ENCODE assay signal across 24 cellular contexts in genomic region chr7:2042650-2043049, GRCh38.
A peak's percentile ranks its signal among the peaks of the same experiment; 100 is the strongest.
DNase-seq lines count a peak whose midpoint lies in the region; ATAC-seq and TF ChIP-seq lines count a peak whose summit lies in the region.
"Had no signal": no experiment of that assay in that cellular context is flagged by ENCODE, and none has a peak within 500 bp of the region (broad histone marks: within the 10 kb centered on the region; RNA-seq: fewer than 3 reads in every experiment).

No MANE protein-coding gene starts in this region.

- intact Hi-C loops in Right ventricle myocardium inferior (cut with DNase I) (no loop called here), lower lobe of right lung (cut with DNase I) (no loop called here), upper lobe of right lung (cut with DNase I) (no loop called here)

- DNase-seq in Right ventricle myocardium inferior (ENCODE audit: missing footprints) (peak; percentile 56), right atrium auricular region (ENCODE audit: low spot score) (no peak), chondrocyte (ENCODE audit: low spot score) (peak; percentile 32), lower lobe of right lung (peak; percentile 28), upper lobe of right lung (peak; percentile 20), mucosa of gallbladder (ENCODE audit: low spot score) (no peak)
- DNase-seq: activated CD4-positive, alpha-beta T cell treated with anti-CD3 and anti-CD28 coated beads, Interleukin-2, amount 50 U/mL, for 1 hour; activated gamma-delta T cell; activated T-cell treated with anti-CD3 and anti-CD28 coated beads, Interleukin-2, amount 50 U/mL, for 1 hour; dermis blood vessel endothelial cell; gastrocnemius medialis; KG1; mesendoderm; NCI-H1092 treated with DMSO at 0.1 percent for 48 hours; NCI-H1694 treated with DMSO at 0.1 percent for 48 hours; NCI-H446 treated with DMSO at 0.1 percent for 48 hours; T-cell; upper lobe of left lung had no signal

- H3K4me1 Mint-ChIP-seq in chondrocyte (ENCODE audit: low read depth), result no peaks in the 10 kb centered on the region

- no peak overlapping the region for H3K27ac ChIP-seq in right atrium auricular region
- H3K27ac ChIP-seq in lower lobe of right lung, result no peak overlapping the region
- H3K27ac ChIP-seq in upper lobe of right lung, result no peak overlapping the region
- H3K27ac ChIP-seq: gastrocnemius medialis, hepatocyte, upper lobe of left lung had no signal

- peaks cover 3% of the 10 kb centered on the region for H3K9me3 Mint-ChIP-seq in chondrocyte (ENCODE audit: low read depth)
- H3K9me3 Mint-ChIP-seq: CD4-positive, alpha-beta T cell; central memory CD8-positive, alpha-beta T cell; stimulated activated memory B cell treated with anti-CD40 and anti-IgM and Interleukin-4, amounts not matched to agents 10 μg/mL and 1 μg/mL and 100 μg/mL, for 72 hours; T-cell had no signal

- TF ChIP-seq CTCF in right atrium auricular region (IDR thresholded peaks at IDR 0.05) (no peak), chondrocyte (IDR thresholded peaks at IDR 0.05) (no peak), lower lobe of right lung (IDR thresholded peaks at IDR 0.05) (no peak), upper lobe of right lung (IDR thresholded peaks at IDR 0.05) (no peak)

- H3K9me3 ChIP-seq in right atrium auricular region, result no peaks in the 10 kb centered on the region
- H3K9me3 ChIP-seq in lower lobe of right lung, result no peaks in the 10 kb centered on the region
- no peaks in the 10 kb centered on the region for H3K9me3 ChIP-seq in upper lobe of right lung
- H3K9me3 ChIP-seq: gastrocnemius medialis, upper lobe of left lung had no signal

- H3K27ac Mint-ChIP-seq in chondrocyte (ENCODE audit: unreplicated experiment), result no peak overlapping the region
- H3K27ac Mint-ChIP-seq: T-cell had no signal

- H3K4me1 ChIP-seq in right atrium auricular region, result peaks cover 0 to 17% of the 10 kb centered on the region in 2 donors
- peaks cover 13% of the 10 kb centered on the region for H3K4me1 ChIP-seq in lower lobe of right lung
- H3K4me1 ChIP-seq in upper lobe of right lung, result peaks cover under 1% of the 10 kb centered on the region

- no peaks in the 10 kb centered on the region for H3K27me3 Mint-ChIP-seq in chondrocyte (ENCODE audit: low read depth)
- H3K27me3 Mint-ChIP-seq: CD4-positive, alpha-beta T cell; central memory CD8-positive, alpha-beta T cell; stimulated activated memory B cell treated with anti-CD40 and anti-IgM and Interleukin-4, amounts not matched to agents 10 μg/mL and 1 μg/mL and 100 μg/mL, for 72 hours; T-cell had no signal

- no peak overlapping the region for H3K4me3 ChIP-seq in right atrium auricular region
- H3K4me3 ChIP-seq in lower lobe of right lung, result no peak overlapping the region
- H3K4me3 ChIP-seq in upper lobe of right lung, result no peak overlapping the region
- H3K4me3 ChIP-seq: gastrocnemius medialis, hepatocyte, upper lobe of left lung had no signal

- no peak overlapping the region for H3K4me3 Mint-ChIP-seq in chondrocyte (ENCODE audit: unreplicated experiment)
- H3K4me3 Mint-ChIP-seq: CD4-positive, alpha-beta T cell; central memory CD8-positive, alpha-beta T cell; stimulated activated memory B cell treated with anti-CD40 and anti-IgM and Interleukin-4, amounts not matched to agents 10 μg/mL and 1 μg/mL and 100 μg/mL, for 72 hours had no signal

- peaks cover 5% of the 10 kb centered on the region for H3K36me3 ChIP-seq in right atrium auricular region
- no peaks in the 10 kb centered on the region for H3K36me3 ChIP-seq in lower lobe of right lung
- H3K36me3 ChIP-seq in upper lobe of right lung, result no peaks in the 10 kb centered on the region
- H3K36me3 ChIP-seq: gastrocnemius medialis had no signal

- peaks cover 9% of the 10 kb centered on the region for H3K36me3 Mint-ChIP-seq in chondrocyte (ENCODE audit: low read depth)

- no peak for ATAC-seq in Right ventricle myocardium inferior
- ATAC-seq in lower lobe of right lung, result no peak
- no peak for ATAC-seq in upper lobe of right lung
- ATAC-seq in HG03175 (IDR thresholded peaks at IDR 0.05; ENCODE audit: unreplicated experiment), result no peak
- ATAC-seq in HG03097 (IDR thresholded peaks at IDR 0.05; ENCODE audit: low FRiP score, unreplicated experiment), result no peak
- ATAC-seq: gastrocnemius medialis; stimulated activated memory B cell treated with anti-CD40 and anti-IgM and Interleukin-4, amounts not matched to agents 10 μg/mL and 1 μg/mL and 100 μg/mL, for 72 hours; T-cell had no signal

- H3K27me3 ChIP-seq in right atrium auricular region (no peaks in the 10 kb centered on the region), lower lobe of right lung (ENCODE audit: low read depth) (no peaks in the 10 kb centered on the region), upper lobe of right lung (no peaks in the 10 kb centered on the region)
- H3K27me3 ChIP-seq: gastrocnemius medialis, hepatocyte, upper lobe of left lung had no signal

Comparison
In these comparisons a context has a peak if more than half of its experiments do, and no peak if none do; other contexts are left out.
1. DNase-seq: peak in Right ventricle myocardium inferior (single experiment), chondrocyte (single experiment), lower lobe of right lung (single experiment) and upper lobe of right lung (single experiment); none in right atrium auricular region (single experiment) and mucosa of gallbladder (single experiment).